Comparison of ENCODE assay signal across 9 cellular contexts in genomic region chr1:35882586-35882944, GRCh38. TPM values are rescaled to one million over a fixed set of nuclear protein-coding genes. Genes with fewer than 3 reads are reported as not detected.
A peak's percentile ranks its signal among the peaks of the same experiment; 100 is the strongest.
DNase-seq lines count a peak whose midpoint lies in the region; ATAC-seq and TF ChIP-seq lines count a peak whose summit lies in the region.
"Had no signal": no experiment of that assay in that cellular context is flagged by ENCODE, and none has a peak within 500 bp of the region (broad histone marks: within the 10 kb centered on the region; RNA-seq: fewer than 3 reads in every experiment).

No MANE protein-coding gene starts in this region.

- no peak for TF ChIP-seq CTCF in A673 (conservative IDR thresholded peaks at IDR 0.05; ENCODE audit: low read depth, low read length)

- POLR2A ChIA-PET in A673 (lab: Charles Lee; ENCODE audit: low non-redundant PET) = no interaction called here

- H4K20me1 ChIP-seq in Karpas-422 (ENCODE audit: insufficient read depth, low read depth, low read length) = peaks cover 2% of the 10 kb centered on the region; the same call in 1 of the 2 replicates

- H3K4me3 ChIP-seq in A673 (ENCODE audit: low read depth, low read length, poor library complexity, severe bottlenecking) = peak overlapping the region; percentile 93
- peak overlapping the region; percentile 98; the same call in 1 of the 2 replicates for H3K4me3 ChIP-seq in Karpas-422 (ENCODE audit: low read length)

- no peaks in the 10 kb centered on the region for H3K36me3 Mint-ChIP-seq in naive B cell

- H3K36me3 ChIP-seq in A673 (ENCODE audit: insufficient read depth, low read length, poor library complexity, severe bottlenecking) (no peaks in the 10 kb centered on the region), Karpas-422 (ENCODE audit: insufficient read depth, low read length) (no peaks in the 10 kb centered on the region)
- H3K36me3 ChIP-seq: cardiac muscle cell had no signal

- H3K79me2 ChIP-seq in Karpas-422 (ENCODE audit: low read length) = peaks cover 45% of the 10 kb centered on the region

- intact Hi-C loops in A673 (cut with micrococcal nuclease; ENCODE audit: unreplicated experiment) = no loop called here

- peak overlapping the region; percentile 46 for H3K9ac ChIP-seq in Karpas-422 (ENCODE audit: low read length)

- H3K27ac ChIP-seq in A673 (ENCODE audit: low read depth, low read length, poor library complexity, severe bottlenecking) = no peak overlapping the region
- no peak overlapping the region for H3K27ac ChIP-seq in Karpas-422 (ENCODE audit: low read length)
- H3K27ac ChIP-seq in caudate nucleus (ENCODE audit: low read depth, low read length) = peak overlapping the region; percentile 52

- H3K9me2 ChIP-seq in Karpas-422 (replicated peaks; ENCODE audit: insufficient read depth, low read length) = no peaks in the 10 kb centered on the region

- H3K4me1 ChIP-seq in A673 (ENCODE audit: insufficient read depth, low read length, poor library complexity, severe bottlenecking) (peaks cover 22% of the 10 kb centered on the region), Karpas-422 (ENCODE audit: low read length) (peaks cover 40% of the 10 kb centered on the region)

- H3K4me1 Mint-ChIP-seq in naive B cell = peaks cover 40 to 52% (median 50%) of the 10 kb centered on the region in 3 donors

- H3K4me2 ChIP-seq in Karpas-422 (ENCODE audit: low read depth, low read length, poor library complexity, severe bottlenecking) = peak overlapping the region; percentile 92

- no peaks in the 10 kb centered on the region for H3K9me3 Mint-ChIP-seq in naive B cell

- H3K27me3 Mint-ChIP-seq in naive B cell = peaks cover 0 to 6% (median 3%) of the 10 kb centered on the region in 3 donors

- CTCF ChIA-PET in A673 (lab: Charles Lee) = interaction anchor here (0.8 kb wide), 2 partner anchors 11 to 15 kb away, joined by 3 to 7 read pairs; no protein-coding TSS in a partner anchor

- H3K4me3 Mint-ChIP-seq in naive B cell = peak overlapping the region; percentile 43 to 99 (median 89)

- H3K27me3 ChIP-seq in A673 (replicated peaks; ENCODE audit: insufficient read depth, low read depth, low read length, poor library complexity) (no peaks in the 10 kb centered on the region), Karpas-422 (ENCODE audit: low read length) (no peaks in the 10 kb centered on the region)
- H3K27me3 ChIP-seq: cardiac muscle cell had no signal

- no TSS peak for BruUV-seq in A673 (replicated peaks; lab: Mats Ljungman, UMichigan)

- H3K27ac Mint-ChIP-seq in naive B cell = peak overlapping the region; percentile 43 to 93 (median 74)

- H3K9me3 ChIP-seq in A673 (ENCODE audit: low read depth, low read length, poor library complexity, severe bottlenecking) (no peaks in the 10 kb centered on the region), Karpas-422 (ENCODE audit: low read length) (no peaks in the 10 kb centered on the region)

- no peak for DNase-seq in A673 (ENCODE audit: low spot score)
- DNase-seq in Karpas-422 = no peak
- DNase-seq in caudate nucleus (lab: John Stamatoyannopoulos, UW) = peak in 2 of 61 donors; percentile 36 to 44
- DNase-seq in naive B cell = no peak
- no peak for DNase-seq in NCI-H526 (lab: John Stamatoyannopoulos, UW)
- DNase-seq in cerebellum (ENCODE audit: low spot score) = no peak
- no peak for DNase-seq in activated CD4-positive, CD25-positive, alpha-beta regulatory T cell (lab: John Stamatoyannopoulos, UW)

- ATAC-seq in naive B cell (ENCODE audit: low read depth in 2 of 2) = no peak
- ATAC-seq in HG03097 (IDR thresholded peaks at IDR 0.05; ENCODE audit: low FRiP score, unreplicated experiment) = no peak

- H2AFZ ChIP-seq in Karpas-422 (ENCODE audit: low read length) = peak overlapping the region; percentile 68; the same call in 1 of the 2 replicates

RNA-seq across cellular contexts. Expression of gene AGO1, which starts 0.4 kb away (rescaled TPM):
- total RNA-seq in A673 (2021) = 58.7 and 60.3 TPM in 2 replicates
- total RNA-seq in Karpas-422 (2014; rRNA removed; shearing (Covaris generic); ENCODE audit: low replicate concordance) = 18.7 and 21.4 TPM in 2 replicates
- polyA plus RNA-seq in naive B cell (ENCODE audit: low read depth in 6 of 6) = 10 to 100 TPM in 5 of 6 donors, 1 to 10 TPM in 1; 3.1 to 12.6 (median 11.8) TPM
- 23.0 TPM for total RNA-seq in cerebellum

RNA-seq across cellular contexts. Expression of gene AGO3, which starts 48.3 kb away (rescaled TPM):
- total RNA-seq in A673 (2021) (44.2 and 46.8 TPM in 2 replicates), cerebellum (42.5 TPM)
- 21.2 and 46.8 TPM in 2 replicates for total RNA-seq in Karpas-422 (2014; rRNA removed; shearing (Covaris generic); ENCODE audit: low replicate concordance)
- polyA plus RNA-seq in naive B cell (ENCODE audit: low read depth in 6 of 6) = 10 to 100 TPM in 3 of 6 donors, 1 to 10 TPM in 3; 5.3 to 19.1 (median 9.9) TPM
